1 cellular context compared by ENCODE assay signal in genomic region chrX:48659686-48660085, GRCh38. TPM values are rescaled to one million over a fixed set of nuclear protein-coding genes. Genes with fewer than 3 reads are reported as not detected.
"Had no signal": no experiment of that assay in that cellular context is flagged by ENCODE, and none has a peak within 500 bp of the region (broad histone marks: within the 10 kb centered on the region; RNA-seq: fewer than 3 reads in every experiment).

No MANE protein-coding gene starts in this region.

RNA-seq across cellular contexts. Expression of gene WAS, which starts 23.9 kb away (rescaled TPM):
- total RNA-seq: hepatocyte had no signal
